2 cellular contexts compared by ENCODE assay signal in genomic region chr4:10455133-10455532, GRCh38.
TF ChIP-seq lines count a peak whose summit lies in the region.

No MANE protein-coding gene starts in this region.

TF ChIP-seq in endothelial cell of umbilical vein, 7 proteins besides CTCF, POLR2A, EP300 and RAD21 (continued from another document):
- TF ChIP-seq FOS (IDR thresholded peaks at IDR 0.05; ENCODE audit: borderline replicate concordance, insufficient read depth, low read length) (no peak), MYC (IDR thresholded peaks at IDR 0.05; ENCODE audit: low read depth, low read length) (no peak), GATA2 (IDR thresholded peaks at IDR 0.05; ENCODE audit: insufficient read depth, insufficient read length, low read depth, low read length) (no peak)

TF ChIP-seq in neural cell, 6 proteins besides CTCF, POLR2A, EP300 and RAD21:
- TF ChIP-seq REST (IDR thresholded peaks at IDR 0.05; ENCODE audit: borderline replicate concordance) (no peak), EZH2 (IDR thresholded peaks at IDR 0.05; ENCODE audit: borderline replicate concordance, insufficient read depth, low read length, poor library complexity, severe bottlenecking) (no peak), SMC3 (conservative IDR thresholded peaks at IDR 0.05; ENCODE audit: poor library complexity) (no peak), POLR2AphosphoS5 (IDR thresholded peaks at IDR 0.05) (no peak), MXI1 (conservative IDR thresholded peaks at IDR 0.05; ENCODE audit: poor library complexity, severe bottlenecking) (no peak), TAF1 (IDR thresholded peaks at IDR 0.05; ENCODE audit: low read depth) (no peak)
TF ChIP-seq in neural cell: peak in this region for 0.
